Comparison of ENCODE assay signal across 1 cellular context in the genomic region with DNA sequence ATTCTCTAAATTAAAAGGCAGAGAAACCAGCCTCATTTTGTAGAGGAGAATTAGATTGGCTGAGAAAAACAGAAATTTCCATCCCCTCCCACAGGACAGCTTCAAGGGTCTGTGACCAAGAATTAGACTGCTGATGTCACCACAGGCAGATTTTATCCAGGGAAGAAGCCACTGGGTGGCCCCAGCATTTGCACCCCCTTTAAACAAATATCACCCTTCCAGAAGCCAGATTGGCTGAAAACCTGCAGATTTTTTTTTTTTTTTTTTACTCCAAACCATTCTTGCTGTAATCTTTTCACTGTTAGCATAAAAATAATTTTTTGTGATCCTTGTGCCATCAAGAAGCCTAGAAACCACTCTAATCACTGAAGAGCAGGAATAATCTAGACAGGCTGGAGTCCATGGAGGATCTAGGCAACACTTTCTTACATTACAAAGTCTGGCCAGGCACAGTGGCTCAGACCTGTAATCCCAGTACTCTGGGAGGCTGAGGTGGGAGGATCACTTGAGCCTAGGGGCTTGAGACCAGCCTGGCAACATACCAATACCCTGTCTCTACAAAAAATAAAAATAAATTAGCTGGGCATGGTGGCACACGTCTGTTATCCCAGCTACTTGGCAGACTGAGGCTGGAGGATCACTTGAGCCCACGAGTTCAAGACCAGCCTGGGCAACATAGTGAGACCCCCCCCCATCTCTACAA.
TF ChIP-seq lines count a peak whose summit lies in the region.

No MANE protein-coding gene starts in this region.

TF ChIP-seq in SK-N-SH, 30 proteins besides CTCF, POLR2A, EP300 and RAD21 (continued from another document):
- TF ChIP-seq, protein P1, sequence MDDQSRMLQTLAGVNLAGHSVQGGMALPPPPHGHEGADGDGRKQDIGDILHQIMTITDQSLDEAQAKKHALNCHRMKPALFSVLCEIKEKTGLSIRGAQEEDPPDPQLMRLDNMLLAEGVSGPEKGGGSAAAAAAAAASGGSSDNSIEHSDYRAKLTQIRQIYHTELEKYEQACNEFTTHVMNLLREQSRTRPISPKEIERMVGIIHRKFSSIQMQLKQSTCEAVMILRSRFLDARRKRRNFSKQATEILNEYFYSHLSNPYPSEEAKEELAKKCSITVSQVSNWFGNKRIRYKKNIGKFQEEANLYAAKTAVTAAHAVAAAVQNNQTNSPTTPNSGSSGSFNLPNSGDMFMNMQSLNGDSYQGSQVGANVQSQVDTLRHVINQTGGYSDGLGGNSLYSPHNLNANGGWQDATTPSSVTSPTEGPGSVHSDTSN (IDR thresholded peaks at IDR 0.05) = no peak
- no peak for TF ChIP-seq TCF12 (IDR thresholded peaks at IDR 0.05)
- no peak for TF ChIP-seq TAF1 (IDR thresholded peaks at IDR 0.05; ENCODE audit: borderline replicate concordance, low read depth, low read length)
- TF ChIP-seq RCOR1 (IDR thresholded peaks at IDR 0.05; ENCODE audit: low read length) = no peak
- TF ChIP-seq POLR2AphosphoS5 (IDR thresholded peaks at IDR 0.05; ENCODE audit: low read depth, low read length) = no peak
- TF ChIP-seq, protein P2, sequence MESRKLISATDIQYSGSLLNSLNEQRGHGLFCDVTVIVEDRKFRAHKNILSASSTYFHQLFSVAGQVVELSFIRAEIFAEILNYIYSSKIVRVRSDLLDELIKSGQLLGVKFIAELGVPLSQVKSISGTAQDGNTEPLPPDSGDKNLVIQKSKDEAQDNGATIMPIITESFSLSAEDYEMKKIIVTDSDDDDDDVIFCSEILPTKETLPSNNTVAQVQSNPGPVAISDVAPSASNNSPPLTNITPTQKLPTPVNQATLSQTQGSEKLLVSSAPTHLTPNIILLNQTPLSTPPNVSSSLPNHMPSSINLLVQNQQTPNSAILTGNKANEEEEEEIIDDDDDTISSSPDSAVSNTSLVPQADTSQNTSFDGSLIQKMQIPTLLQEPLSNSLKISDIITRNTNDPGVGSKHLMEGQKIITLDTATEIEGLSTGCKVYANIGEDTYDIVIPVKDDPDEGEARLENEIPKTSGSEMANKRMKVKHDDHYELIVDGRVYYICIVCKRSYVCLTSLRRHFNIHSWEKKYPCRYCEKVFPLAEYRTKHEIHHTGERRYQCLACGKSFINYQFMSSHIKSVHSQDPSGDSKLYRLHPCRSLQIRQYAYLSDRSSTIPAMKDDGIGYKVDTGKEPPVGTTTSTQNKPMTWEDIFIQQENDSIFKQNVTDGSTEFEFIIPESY (IDR thresholded peaks at IDR 0.05; ENCODE audit: borderline replicate concordance, low read depth) = no peak
